Comparison of ENCODE assay signal across 1 cellular context in genomic region chr18:57422313-57422872, GRCh38.
A peak's percentile ranks its signal among the peaks of the same experiment; 100 is the strongest.
TF ChIP-seq lines count a peak whose summit lies in the region.

No MANE protein-coding gene starts in this region.

TF ChIP-seq in HepG2, 621 proteins besides CTCF, POLR2A, EP300 and RAD21 (continued from another document and continues in another):
- TF ChIP-seq ZBTB44 (CRISPR knock-in tag; IDR thresholded peaks at IDR 0.05), result no peak
- TF ChIP-seq TFDP1 (CRISPR knock-in tag; IDR thresholded peaks at IDR 0.05; ENCODE audit: borderline replicate concordance), result no peak
- no peak for TF ChIP-seq HOXA7 (CRISPR knock-in tag; IDR thresholded peaks at IDR 0.05)
- no peak for TF ChIP-seq AFF4 (CRISPR knock-in tag; IDR thresholded peaks at IDR 0.05)
- no peak for TF ChIP-seq ZSCAN25 (CRISPR knock-in tag; IDR thresholded peaks at IDR 0.05)
- TF ChIP-seq SMYD3 (CRISPR knock-in tag; IDR thresholded peaks at IDR 0.05), result peak; percentile 84; the same call in 1 of the 2 replicates
- no peak for TF ChIP-seq ZNF7 (CRISPR knock-in tag; IDR thresholded peaks at IDR 0.05)
- TF ChIP-seq AHR (CRISPR knock-in tag; IDR thresholded peaks at IDR 0.05), result no peak
- no peak for TF ChIP-seq FOXA1 (IDR thresholded peaks at IDR 0.05)
- peak; percentile 76 for TF ChIP-seq FOXA1 (CRISPR knock-in tag; IDR thresholded peaks at IDR 0.05)
- peak; percentile 31; the same call in 1 of the 2 replicates for TF ChIP-seq HDAC1 (CRISPR knock-in tag; IDR thresholded peaks at IDR 0.05)
- TF ChIP-seq TOPORS (CRISPR knock-in tag; IDR thresholded peaks at IDR 0.05), result no peak
- TF ChIP-seq EED (CRISPR knock-in tag; IDR thresholded peaks at IDR 0.05), result no peak
- no peak for TF ChIP-seq ZNF136 (CRISPR knock-in tag; IDR thresholded peaks at IDR 0.05; ENCODE audit: low read depth)
- no peak for TF ChIP-seq SAFB2 (CRISPR knock-in tag; IDR thresholded peaks at IDR 0.05; ENCODE audit: borderline replicate concordance, low read depth)
- no peak for TF ChIP-seq ZNF280B (CRISPR knock-in tag; IDR thresholded peaks at IDR 0.05; ENCODE audit: borderline replicate concordance)
- TF ChIP-seq KIAA2018 (CRISPR knock-in tag; IDR thresholded peaks at IDR 0.05; ENCODE audit: borderline replicate concordance), result no peak
- TF ChIP-seq ZBTB42 (CRISPR knock-in tag; IDR thresholded peaks at IDR 0.05), result no peak
- no peak; the same call in 1 of the 2 replicates for TF ChIP-seq MYPOP (CRISPR knock-in tag; IDR thresholded peaks at IDR 0.05)
- TF ChIP-seq MNT (IDR thresholded peaks at IDR 0.05), result no peak
- no peak for TF ChIP-seq TIGD3 (CRISPR knock-in tag; IDR thresholded peaks at IDR 0.05; ENCODE audit: borderline replicate concordance)
- no peak for TF ChIP-seq ZBTB10 (CRISPR knock-in tag; IDR thresholded peaks at IDR 0.05; ENCODE audit: borderline replicate concordance)
- no peak for TF ChIP-seq GTF3A (CRISPR knock-in tag; conservative IDR thresholded peaks at IDR 0.05)
- no peak for TF ChIP-seq ZNF879 (CRISPR knock-in tag; IDR thresholded peaks at IDR 0.05)
- TF ChIP-seq PAWR (CRISPR knock-in tag; IDR thresholded peaks at IDR 0.05; ENCODE audit: borderline replicate concordance), result no peak
- no peak for TF ChIP-seq LRRFIP1 (CRISPR knock-in tag; conservative IDR thresholded peaks at IDR 0.05)
